ENCODE assay signal across 20 cellular contexts in genomic region chr18:59873616-59874015, GRCh38. TPM values are rescaled to one million over a fixed set of nuclear protein-coding genes. Genes with fewer than 3 reads are reported as not detected.
A peak's percentile ranks its signal among the peaks of the same experiment; 100 is the strongest.
DNase-seq lines count a peak whose midpoint lies in the region; ATAC-seq, FAIRE-seq and TF ChIP-seq lines count a peak whose summit lies in the region.
"Had no signal": no experiment of that assay in that cellular context is flagged by ENCODE, and none has a peak within 500 bp of the region (broad histone marks: within the 10 kb centered on the region; RNA-seq: fewer than 3 reads in every experiment).

No MANE protein-coding gene starts in this region.

- TF ChIP-seq CTCF in PC-3 (conservative IDR thresholded peaks at IDR 0.05; ENCODE audit: low read depth, low read length): no peak
- TF ChIP-seq CTCF in endothelial cell of umbilical vein (IDR thresholded peaks at IDR 0.05; ENCODE audit: extremely low read depth in 1 of 2, insufficient read depth in 1 of 2, low read depth in 1 of 2, low read length in 2 of 2): no peak
- TF ChIP-seq CTCF in glutamatergic neuron (IDR thresholded peaks at IDR 0.05; ENCODE audit: partially characterized antibody, unreplicated experiment): no peak
- TF ChIP-seq CTCF in tibial artery (IDR thresholded peaks at IDR 0.05): no peak

- H3K4me2 ChIP-seq in PC-3 (ENCODE audit: low read length): no peak overlapping the region
- H3K4me2 ChIP-seq in endothelial cell of umbilical vein (ENCODE audit: insufficient read depth, low read length): peak overlapping the region; percentile 57
- H3K4me2 ChIP-seq in skeletal muscle satellite cell (ENCODE audit: low read length): peak overlapping the region; percentile 41

- H3K4me1 Mint-ChIP-seq in glutamatergic neuron (ENCODE audit: low read depth, unreplicated experiment): no peaks in the 10 kb centered on the region

- H3K9ac ChIP-seq in PC-3 (ENCODE audit: low read length) (no peak overlapping the region), endothelial cell of umbilical vein (replicated peaks; ENCODE audit: extremely low read depth, insufficient read depth, low read length) (peak overlapping the region; percentile 47), skeletal muscle satellite cell (ENCODE audit: low read depth, low read length) (peak overlapping the region; percentile 19)

- TF ChIP-seq POLR2A in endothelial cell of umbilical vein (IDR thresholded peaks at IDR 0.05; ENCODE audit: low read depth, low read length): no peak

- no TSS peak for BruUV-seq in PC-3 (replicated peaks; lab: Mats Ljungman, UMichigan)
- BruUV-seq in endothelial cell of umbilical vein (replicated peaks; lab: Mats Ljungman, UMichigan): no TSS peak

- H2AFZ ChIP-seq in PC-3 (ENCODE audit: low read length): peak overlapping the region; percentile 10
- peak overlapping the region; percentile 14 for H2AFZ ChIP-seq in endothelial cell of umbilical vein (ENCODE audit: low read depth, low read length)

- DNase-seq in GM18507 (ENCODE audit: extremely low spot score, insufficient read length, low read depth) (no peak), PC-3 (no peak), endothelial cell of umbilical vein (ENCODE audit: low read depth, low spot score) (peak; percentile 64), left lobe of liver (ENCODE audit: low spot score) (no peak), glutamatergic neuron (no peak), tibial artery (no peak)
- DNase-seq: activated naive CD4-positive, alpha-beta T cell; activated T-cell treated with anti-CD3 and anti-CD28 coated beads, Interleukin-2, amount 50 U/mL, for 24 hours; dorsolateral prefrontal cortex; gastrocnemius medialis; H7; KG1; NCI-H187; NCI-H2227 treated with DMSO at 0.1 percent for 48 hours; stimulated activated CD4-positive, alpha-beta T cell treated with anti-CD3 and anti-CD28 coated beads, Interleukin-12 subunit alpha, Interleukin-12 subunit beta, amount 100 ng/mL, for 4 hours; transverse colon had no signal

- FAIRE-seq in GM18507 (lab: Jason Lieb, UNC): peak; percentile 5
- FAIRE-seq in endothelial cell of umbilical vein (lab: Jason Lieb, UNC): peak; percentile 68

- no peak overlapping the region for H3K27ac Mint-ChIP-seq in glutamatergic neuron (ENCODE audit: unreplicated experiment)
- H3K27ac Mint-ChIP-seq: activated T-cell treated with anti-CD3 and anti-CD28 coated beads, Interleukin-2, amount 50 U/mL, for 24 hours; stimulated activated naive CD8-positive, alpha-beta T cell treated with anti-CD3 and anti-CD28 coated beads, Interleukin-15, Interleukin-2, amounts not matched to agents 100 ng/mL and 50 ng/mL, for 24 hours had no signal

- H4K20me1 ChIP-seq in PC-3 (ENCODE audit: low read length) (no peaks in the 10 kb centered on the region), endothelial cell of umbilical vein (replicated peaks; ENCODE audit: control insufficient read depth, extremely low read depth, insufficient read depth, low read length) (no peaks in the 10 kb centered on the region)

- H3K79me2 ChIP-seq in PC-3 (ENCODE audit: low read length) (no peaks in the 10 kb centered on the region), endothelial cell of umbilical vein (ENCODE audit: control insufficient read depth, insufficient read depth, low read length) (no peaks in the 10 kb centered on the region)

- POLR2A ChIA-PET in PC-3 (lab: Charles Lee; ENCODE audit: unreplicated experiment) (interaction anchor here (0.6 kb wide), 2 partner anchors 27 to 144 kb away, joined by 4 to 5 read pairs; no protein-coding TSS in a partner anchor), endothelial cell of umbilical vein (lab: Charles Lee) (interaction anchor here (0.6 to 2.6 kb wide), 3 partner anchors 9 to 35 kb away, joined by 3 to 26 read pairs (median 3); partner anchors contain the start of gene PMAIP1)

- H3K9me1 ChIP-seq in endothelial cell of umbilical vein (replicated peaks; ENCODE audit: control insufficient read depth, extremely low read depth, insufficient read depth, low read length): no peaks in the 10 kb centered on the region

- H3K4me1 ChIP-seq in PC-3 (ENCODE audit: insufficient read depth, low read length) (peaks cover 11% of the 10 kb centered on the region), endothelial cell of umbilical vein (ENCODE audit: control insufficient read depth, extremely low read depth, insufficient read depth, low read length) (peaks cover 19% of the 10 kb centered on the region), skeletal muscle satellite cell (ENCODE audit: control insufficient read depth, insufficient read depth, low read length) (peaks cover 19% of the 10 kb centered on the region), tibial artery (no peaks in the 10 kb centered on the region)
- H3K4me1 ChIP-seq: gastrocnemius medialis, transverse colon had no signal

- dilution Hi-C loops in endothelial cell of umbilical vein (cut with MboI; ENCODE audit: extremely low pct_ligation_motif_present, low sequenced_read_pairs): no loop called here

- intact Hi-C loops in PC-3 (cut with micrococcal nuclease) (no loop called here), endothelial cell of umbilical vein (cut with micrococcal nuclease) (loop anchor here (1.0 kb wide), 2 partner anchors 9 to 26 kb away; partner anchors contain the start of gene PMAIP1), tibial artery (cut with DNase I; ENCODE audit: low total_unique reads) (no loop called here)

- no peaks in the 10 kb centered on the region for H3F3A ChIP-seq in PC-3 (ENCODE audit: low read length, unreplicated experiment)

- no peak overlapping the region for H3K4me3 ChIP-seq in PC-3 (ENCODE audit: low read length)
- no peak overlapping the region for H3K4me3 ChIP-seq in endothelial cell of umbilical vein (replicated peaks in 1 of 3; ENCODE audit: insufficient read depth in 1 of 3, low read depth in 1 of 3, low read length in 3 of 3)
- no peak overlapping the region for H3K4me3 ChIP-seq in skeletal muscle satellite cell (ENCODE audit: low read length)
- no peak overlapping the region for H3K4me3 ChIP-seq in tibial artery
- H3K4me3 ChIP-seq: dorsolateral prefrontal cortex, gastrocnemius medialis, transverse colon had no signal

- H3K36me3 Mint-ChIP-seq in glutamatergic neuron (ENCODE audit: unreplicated experiment): no peaks in the 10 kb centered on the region

- ATAC-seq in PC-3: no peak
- no peak for ATAC-seq in left lobe of liver
- ATAC-seq in GM18868 (IDR thresholded peaks at IDR 0.05; ENCODE audit: unreplicated experiment): no peak
- ATAC-seq: gastrocnemius medialis had no signal

- CTCF ChIA-PET in PC-3 (lab: Charles Lee): interaction anchor here (0.6 kb wide), 1 partner anchor 50 kb away, joined by 3 read pairs; no protein-coding TSS in a partner anchor
- CTCF ChIA-PET in endothelial cell of umbilical vein (lab: Charles Lee): interaction anchor here (0.7 to 1.9 kb wide), 5 partner anchors 9 to 50 kb away, joined by 3 to 9 read pairs (median 6); partner anchors contain the start of gene PMAIP1

- no peaks in the 10 kb centered on the region for H3K9me3 Mint-ChIP-seq in glutamatergic neuron (ENCODE audit: unreplicated experiment)
- H3K9me3 Mint-ChIP-seq: activated T-cell treated with anti-CD3 and anti-CD28 coated beads, Interleukin-2, amount 50 U/mL, for 24 hours; stimulated activated naive CD8-positive, alpha-beta T cell treated with anti-CD3 and anti-CD28 coated beads, Interleukin-15, Interleukin-2, amounts not matched to agents 100 ng/mL and 50 ng/mL, for 24 hours had no signal

- H3K27me3 ChIP-seq in PC-3 (ENCODE audit: low read length): no peaks in the 10 kb centered on the region
- H3K27me3 ChIP-seq in endothelial cell of umbilical vein (ENCODE audit: control insufficient read depth in 2 of 2, insufficient read depth in 2 of 2, low read length in 2 of 2): no peaks in the 10 kb centered on the region
- H3K27me3 ChIP-seq in skeletal muscle satellite cell (ENCODE audit: control insufficient read depth, insufficient read depth, low read length): no peaks in the 10 kb centered on the region
- H3K27me3 ChIP-seq in tibial artery: no peaks in the 10 kb centered on the region
- H3K27me3 ChIP-seq: gastrocnemius medialis, transverse colon had no signal

- no peaks in the 10 kb centered on the region for H3K36me3 ChIP-seq in PC-3 (ENCODE audit: low read depth, low read length)
- no peaks in the 10 kb centered on the region for H3K36me3 ChIP-seq in endothelial cell of umbilical vein (ENCODE audit: control insufficient read depth in 2 of 2, extremely low read depth in 1 of 2, insufficient read depth in 2 of 2, low read length in 2 of 2)
- no peaks in the 10 kb centered on the region for H3K36me3 ChIP-seq in skeletal muscle satellite cell (ENCODE audit: insufficient read depth, low read length)
- H3K36me3 ChIP-seq in tibial artery: no peaks in the 10 kb centered on the region
- H3K36me3 ChIP-seq: gastrocnemius medialis, transverse colon had no signal

- H3K9me3 ChIP-seq in PC-3 (ENCODE audit: low read length) (no peaks in the 10 kb centered on the region), endothelial cell of umbilical vein (replicated peaks; ENCODE audit: control insufficient read depth, insufficient read depth, low read length) (no peaks in the 10 kb centered on the region), skeletal muscle satellite cell (replicated peaks; ENCODE audit: low read length) (no peaks in the 10 kb centered on the region), tibial artery (no peaks in the 10 kb centered on the region)
- H3K9me3 ChIP-seq: gastrocnemius medialis, transverse colon had no signal

- no peak overlapping the region for H3K4me3 Mint-ChIP-seq in glutamatergic neuron (ENCODE audit: unreplicated experiment)
- H3K4me3 Mint-ChIP-seq: activated T-cell treated with anti-CD3 and anti-CD28 coated beads, Interleukin-2, amount 50 U/mL, for 24 hours; stimulated activated naive CD8-positive, alpha-beta T cell treated with anti-CD3 and anti-CD28 coated beads, Interleukin-15, Interleukin-2, amounts not matched to agents 100 ng/mL and 50 ng/mL, for 24 hours had no signal

- H3K27me3 Mint-ChIP-seq in glutamatergic neuron (ENCODE audit: unreplicated experiment): no peaks in the 10 kb centered on the region
- H3K27me3 Mint-ChIP-seq: activated T-cell treated with anti-CD3 and anti-CD28 coated beads, Interleukin-2, amount 50 U/mL, for 24 hours; stimulated activated naive CD8-positive, alpha-beta T cell treated with anti-CD3 and anti-CD28 coated beads, Interleukin-15, Interleukin-2, amounts not matched to agents 100 ng/mL and 50 ng/mL, for 24 hours had no signal

- no peak overlapping the region for H3K27ac ChIP-seq in PC-3 (ENCODE audit: low read length)
- peak overlapping the region; percentile 85 for H3K27ac ChIP-seq in endothelial cell of umbilical vein (ENCODE audit: insufficient read depth, low read depth, low read length)
- no peak overlapping the region for H3K27ac ChIP-seq in tibial artery
- H3K27ac ChIP-seq: dorsolateral prefrontal cortex, epithelial cell of prostate, gastrocnemius medialis, transverse colon had no signal

- H3K9me2 ChIP-seq in PC-3 (replicated peaks; ENCODE audit: low read length): no peaks in the 10 kb centered on the region

RNA-seq across cellular contexts. Expression of gene PMAIP1, which starts 26.2 kb away (rescaled TPM):
- total RNA-seq in PC-3 (2014; rRNA removed) (39.2 and 41.5 TPM in 2 replicates), endothelial cell of umbilical vein (11.9 and 13.5 TPM in 2 replicates), left lobe of liver (0.28 TPM), glutamatergic neuron (ENCODE audit: unreplicated experiment) (12.6 TPM)
- polyA plus RNA-seq in endothelial cell of umbilical vein: 7.3 and 7.6 TPM in 2 replicates
- 9.7 and 13.0 TPM in 2 replicates for polyA plus RNA-seq in endothelial cell of umbilical vein (2011; cell fraction: cytosol; rRNA removed)
- polyA plus RNA-seq in endothelial cell of umbilical vein (2011; cell fraction: nucleus; rRNA removed): 12.9 and 15.6 TPM in 2 replicates
- polyA plus RNA-seq in endothelial cell of umbilical vein (2012): 18.5 and 23.5 TPM in 2 replicates
- polyA minus RNA-seq in endothelial cell of umbilical vein: 3.2 and 5.6 TPM in 2 replicates
- 25.5 TPM for polyA minus RNA-seq in endothelial cell of umbilical vein (2011; cell fraction: cytosol; rRNA and poly(A)+ RNA removed)
- 16.0 and 24.9 TPM in 2 replicates for polyA minus RNA-seq in endothelial cell of umbilical vein (2011; cell fraction: nucleus; rRNA and poly(A)+ RNA removed)
- total RNA-seq in skeletal muscle satellite cell (2012; rRNA removed): 20.5 and 24.5 TPM in 2 replicates

Comparison
In these comparisons a context has a peak if more than half of its experiments do, and no peak if none do; other contexts are left out.
1. RNA of gene PMAIP1, which starts 26.2 kb away (total RNA-seq): 39.2 to 41.5 TPM in PC-3, 12.6 TPM in glutamatergic neuron (single experiment) and 11.9 to 13.5 TPM in endothelial cell of umbilical vein; 0.28 TPM in left lobe of liver (single experiment); every median in the first group is over 10 times any median in the second.